ENCODE assay signal across 34 cellular contexts in genomic region chr2:230996661-230997060, GRCh38. TPM values are rescaled to one million over a fixed set of nuclear protein-coding genes. Genes with fewer than 3 reads are reported as not detected.
"Had no signal": no experiment of that assay in that cellular context is flagged by ENCODE, and none has a peak within 500 bp of the region (broad histone marks: within the 10 kb centered on the region; RNA-seq: fewer than 3 reads in every experiment).

No MANE protein-coding gene starts in this region.

- H3K27me3 ChIP-seq: testis, thyroid gland, uterus, vagina had no signal

- H3K27ac ChIP-seq: stomach, suprapubic skin, testis, thoracic aorta, thyroid gland, tibial artery, tibial nerve, transverse colon, upper lobe of left lung, upper lobe of right lung, uterus, vagina had no signal

- H3K9me3 ChIP-seq: stomach, suprapubic skin, testis, thoracic aorta, thyroid gland, tibial artery, tibial nerve, transverse colon, upper lobe of left lung, upper lobe of right lung, uterus, vagina had no signal

- FAIRE-seq: urothelium cell line had no signal

- H3K9me3 Mint-ChIP-seq: stimulated activated effector memory CD8-positive, alpha-beta T cell treated with anti-CD3 and anti-CD28 coated beads, Interleukin-12 subunit alpha, Interleukin-12 subunit beta, amount 100 ng/mL, for 72 hours; type B pancreatic cell had no signal

- H3K4me3 Mint-ChIP-seq: stimulated activated effector memory CD8-positive, alpha-beta T cell treated with anti-CD3 and anti-CD28 coated beads, Interleukin-12 subunit alpha, Interleukin-12 subunit beta, amount 100 ng/mL, for 72 hours; stimulated activated memory B cell treated with anti-CD40 and anti-IgM and Interleukin-4, amounts not matched to agents 10 μg/mL and 1 μg/mL and 100 μg/mL, for 72 hours; stimulated activated naive B cell treated with anti-CD40 and anti-IgM and Interleukin-4, amounts not matched to agents 10 μg/mL and 1 μg/mL and 100 μg/mL, for 72 hours; stimulated activated naive CD8-positive, alpha-beta T cell treated with anti-CD3 and anti-CD28 coated beads, Interleukin-15, amount 100 ng/mL, for 72 hours; stimulated activated naive CD8-positive, alpha-beta T cell treated with anti-CD3 and anti-CD28 coated beads, Interleukin-15, Interleukin-2, amounts not matched to agents 100 ng/mL and 50 ng/mL, for 24 hours; type B pancreatic cell had no signal

- ATAC-seq: stimulated activated effector memory CD8-positive, alpha-beta T cell treated with anti-CD3 and anti-CD28 coated beads, Interleukin-12 subunit alpha, Interleukin-12 subunit beta, amount 100 ng/mL, for 72 hours; stimulated activated memory B cell treated with anti-CD40 and anti-IgM and Interleukin-4, amounts not matched to agents 10 μg/mL and 1 μg/mL and 100 μg/mL, for 72 hours; stimulated activated naive B cell treated with anti-CD40 and anti-IgM and Interleukin-4, amounts not matched to agents 10 μg/mL and 1 μg/mL and 100 μg/mL, for 72 hours; stimulated activated naive CD8-positive, alpha-beta T cell treated with anti-CD3 and anti-CD28 coated beads, Interleukin-15, amount 100 ng/mL, for 72 hours; stimulated activated naive CD8-positive, alpha-beta T cell treated with anti-CD3 and anti-CD28 coated beads, Interleukin-15, Interleukin-2, amounts not matched to agents 100 U/mL and 50 U/mL, for 24 hours; upper lobe of right lung had no signal

- DNase-seq: stimulated activated CD4-positive, alpha-beta T cell treated with anti-CD3 and anti-CD28 coated beads, Interleukin-2, amount 100 ng/mL, for 48 hours; stimulated activated CD4-positive, alpha-beta T cell treated with anti-CD3 and anti-CD28 coated beads, Interleukin-4, amount 100 ng/mL, for 1 hour; stimulated activated CD4-positive, alpha-beta T cell treated with anti-CD3 and anti-CD28 coated beads, Interleukin-4, amount 100 ng/mL, for 24 hours; stimulated activated CD4-positive, alpha-beta T cell treated with anti-CD3 and anti-CD28 coated beads, Interleukin-4, amount 100 ng/mL, for 4 hours; stimulated activated CD8-positive, alpha-beta memory T cell treated with anti-CD3 and anti-CD28 coated beads, Interleukin-4, amount 100 ng/mL, for 48 hours; stimulated activated naive B cell treated with anti-CD40 and anti-IgM and Interleukin-4, amounts not matched to agents 10 μg/mL and 1 μg/mL and 100 μg/mL, for 72 hours; stimulated activated naive CD4-positive, alpha-beta T cell; stimulated activated naive CD4-positive, alpha-beta T cell treated with Interleukin-2 at 50 U/mL for 16 hours; stimulated activated naive CD8-positive, alpha-beta T cell treated with anti-CD3 and anti-CD28 coated beads, Interleukin-15, amount 100 ng/mL, for 72 hours; stimulated activated naive CD8-positive, alpha-beta T cell treated with anti-CD3 and anti-CD28 coated beads, Interleukin-15, Interleukin-2, amounts not matched to agents 100 U/mL and 50 U/mL, for 24 hours; stomach; substantia nigra; testis; thyroid gland; tibial artery; transverse colon; trophoblast cell; upper lobe of left lung; upper lobe of right lung; uterus had no signal

- H3K36me3 Mint-ChIP-seq: stimulated activated effector memory CD8-positive, alpha-beta T cell treated with anti-CD3 and anti-CD28 coated beads, Interleukin-12 subunit alpha, Interleukin-12 subunit beta, amount 100 ng/mL, for 72 hours; stimulated activated memory B cell treated with anti-CD40 and anti-IgM and Interleukin-4, amounts not matched to agents 10 μg/mL and 1 μg/mL and 100 μg/mL, for 72 hours; type B pancreatic cell had no signal

- H3K4me1 Mint-ChIP-seq: stimulated activated effector memory CD8-positive, alpha-beta T cell treated with anti-CD3 and anti-CD28 coated beads, Interleukin-12 subunit alpha, Interleukin-12 subunit beta, amount 100 ng/mL, for 72 hours had no signal

- H3K4me3 ChIP-seq: stomach, suprapubic skin, testis, thoracic aorta, thyroid gland, tibial artery, tibial nerve, transverse colon, upper lobe of left lung, upper lobe of right lung, uterus, vagina had no signal

- H3K36me3 ChIP-seq: stomach, suprapubic skin, thoracic aorta, thyroid gland, tibial artery, tibial nerve, transverse colon, upper lobe of left lung, upper lobe of right lung, uterus, vagina had no signal

- H3K27ac Mint-ChIP-seq: stimulated activated effector memory CD8-positive, alpha-beta T cell treated with anti-CD3 and anti-CD28 coated beads, Interleukin-12 subunit alpha, Interleukin-12 subunit beta, amount 100 ng/mL, for 72 hours; stimulated activated memory B cell treated with anti-CD40 and anti-IgM and Interleukin-4, amounts not matched to agents 10 μg/mL and 1 μg/mL and 100 μg/mL, for 72 hours; stimulated activated naive B cell treated with anti-CD40 and anti-IgM and Interleukin-4, amounts not matched to agents 10 μg/mL and 1 μg/mL and 100 μg/mL, for 72 hours; stimulated activated naive CD8-positive, alpha-beta T cell treated with anti-CD3 and anti-CD28 coated beads, Interleukin-15, amount 100 ng/mL, for 72 hours; stimulated activated naive CD8-positive, alpha-beta T cell treated with anti-CD3 and anti-CD28 coated beads, Interleukin-15, Interleukin-2, amounts not matched to agents 100 ng/mL and 50 ng/mL, for 24 hours; type B pancreatic cell had no signal

- H3K4me1 ChIP-seq: suprapubic skin, testis, thyroid gland, tibial artery, tibial nerve, upper lobe of left lung, upper lobe of right lung, uterus, vagina had no signal

RNA-seq across cellular contexts. Expression of gene SPATA3, which starts 0.7 kb away (rescaled TPM):
- total RNA-seq: stomach, subcutaneous adipose tissue, suprapubic skin, temporal lobe, thoracic aorta, tibial nerve, transverse colon, upper lobe of left lung, upper lobe of right lung, ureter, urinary bladder, uterus, vagina had no signal
- polyA plus RNA-seq: stomach, thymus, urinary bladder had no signal
